2 cellular contexts compared by ENCODE assay signal in genomic region chr2:131538856-131539255, GRCh38. TPM values are rescaled to one million over a fixed set of nuclear protein-coding genes. Genes with fewer than 3 reads are reported as not detected.
"Had no signal": no experiment of that assay in that cellular context is flagged by ENCODE, and none has a peak within 500 bp of the region (broad histone marks: within the 10 kb centered on the region; RNA-seq: fewer than 3 reads in every experiment).

No MANE protein-coding gene starts in this region.

RNA-seq across cellular contexts. Expression of gene CCDC74A, which starts 11.2 kb away (rescaled TPM):
- total RNA-seq: HT1080 had no signal
- polyA plus RNA-seq: IgD-negative memory B cell had no signal
